Comparison of ENCODE assay signal across 1 cellular context in the genomic region with DNA sequence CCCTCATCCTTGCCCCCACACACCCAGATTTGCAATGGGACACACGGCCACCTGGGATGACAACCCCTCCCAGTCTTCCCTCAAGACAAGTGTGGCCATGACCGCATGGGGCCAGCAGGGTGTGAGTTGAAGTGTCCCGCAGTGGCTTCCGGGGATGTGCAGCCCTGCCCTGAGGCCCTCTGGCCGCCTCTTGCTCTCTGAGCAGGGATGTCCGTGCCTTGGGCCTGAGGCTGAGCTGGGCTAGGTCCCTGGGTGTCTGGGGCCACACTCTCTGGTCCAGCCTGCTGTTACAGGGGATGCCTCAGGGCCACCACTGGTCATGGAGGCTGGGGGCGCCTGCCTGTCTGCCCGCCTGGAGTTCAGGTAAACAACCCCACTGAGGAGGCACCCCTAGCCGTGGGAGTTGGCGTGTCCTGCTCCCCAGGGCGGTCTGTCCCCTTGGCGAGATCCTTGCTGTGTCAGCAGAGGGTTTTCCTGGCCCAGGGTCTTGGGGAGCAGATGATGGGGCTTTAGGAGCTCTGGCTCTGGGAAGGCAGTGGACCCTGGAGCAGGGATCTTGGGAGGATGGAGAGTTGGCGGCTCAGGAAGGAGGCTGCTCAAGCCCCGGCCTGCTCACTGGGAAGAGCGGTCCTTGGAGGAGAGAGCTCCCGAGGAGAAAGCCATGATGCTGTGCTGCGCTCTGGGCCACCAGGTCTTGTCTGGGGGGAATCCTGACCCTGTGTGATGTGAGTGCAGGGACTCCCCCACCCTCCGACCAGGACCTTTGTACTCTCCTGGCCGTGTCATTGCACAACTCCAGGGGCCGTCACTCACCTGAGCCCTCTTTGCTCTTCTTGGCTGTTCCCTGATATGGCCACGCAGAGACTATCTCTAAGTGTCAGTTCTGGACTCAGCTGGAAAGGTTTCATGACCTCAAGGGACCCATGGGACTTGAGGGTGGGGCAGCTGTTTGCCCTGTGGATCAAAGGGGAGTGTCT.
TF ChIP-seq lines count a peak whose summit lies in the region.

No MANE protein-coding gene starts in this region.

TF ChIP-seq in HepG2, 621 proteins besides CTCF, POLR2A, EP300 and RAD21 (continued from another document):
- TF ChIP-seq ZNF292 (CRISPR knock-in tag; IDR thresholded peaks at IDR 0.05; ENCODE audit: borderline replicate concordance, low read depth): no peak
- TF ChIP-seq ATAD3A (CRISPR knock-in tag; IDR thresholded peaks at IDR 0.05): no peak
- TF ChIP-seq, protein P1, sequence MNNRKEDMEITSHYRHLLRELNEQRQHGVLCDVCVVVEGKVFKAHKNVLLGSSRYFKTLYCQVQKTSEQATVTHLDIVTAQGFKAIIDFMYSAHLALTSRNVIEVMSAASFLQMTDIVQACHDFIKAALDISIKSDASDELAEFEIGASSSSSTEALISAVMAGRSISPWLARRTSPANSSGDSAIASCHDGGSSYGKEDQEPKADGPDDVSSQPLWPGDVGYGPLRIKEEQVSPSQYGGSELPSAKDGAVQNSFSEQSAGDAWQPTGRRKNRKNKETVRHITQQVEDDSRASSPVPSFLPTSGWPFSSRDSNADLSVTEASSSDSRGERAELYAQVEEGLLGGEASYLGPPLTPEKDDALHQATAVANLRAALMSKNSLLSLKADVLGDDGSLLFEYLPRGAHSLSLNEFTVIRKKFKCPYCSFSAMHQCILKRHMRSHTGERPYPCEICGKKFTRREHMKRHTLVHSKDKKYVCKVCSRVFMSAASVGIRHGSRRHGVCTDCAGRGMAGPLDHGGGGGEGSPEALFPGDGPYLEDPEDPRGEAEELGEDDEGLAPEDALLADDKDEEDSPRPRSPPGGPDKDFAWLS (CRISPR knock-in tag; IDR thresholded peaks at IDR 0.05; ENCODE audit: borderline replicate concordance): no peak
- TF ChIP-seq, protein P2, sequence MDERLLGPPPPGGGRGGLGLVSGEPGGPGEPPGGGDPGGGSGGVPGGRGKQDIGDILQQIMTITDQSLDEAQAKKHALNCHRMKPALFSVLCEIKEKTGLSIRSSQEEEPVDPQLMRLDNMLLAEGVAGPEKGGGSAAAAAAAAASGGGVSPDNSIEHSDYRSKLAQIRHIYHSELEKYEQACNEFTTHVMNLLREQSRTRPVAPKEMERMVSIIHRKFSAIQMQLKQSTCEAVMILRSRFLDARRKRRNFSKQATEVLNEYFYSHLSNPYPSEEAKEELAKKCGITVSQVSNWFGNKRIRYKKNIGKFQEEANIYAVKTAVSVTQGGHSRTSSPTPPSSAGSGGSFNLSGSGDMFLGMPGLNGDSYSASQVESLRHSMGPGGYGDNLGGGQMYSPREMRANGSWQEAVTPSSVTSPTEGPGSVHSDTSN (CRISPR knock-in tag; IDR thresholded peaks at IDR 0.05): peak; percentile 56
- no peak for TF ChIP-seq SOX6 (IDR thresholded peaks at IDR 0.05)
- no peak for TF ChIP-seq SOX6 (CRISPR knock-in tag; IDR thresholded peaks at IDR 0.05)
- TF ChIP-seq ZNF432 (CRISPR knock-in tag; IDR thresholded peaks at IDR 0.05; ENCODE audit: borderline replicate concordance): no peak
- no peak for TF ChIP-seq ZNF747 (CRISPR knock-in tag; IDR thresholded peaks at IDR 0.05; ENCODE audit: borderline replicate concordance)
- no peak for TF ChIP-seq ZNF891 (CRISPR knock-in tag; IDR thresholded peaks at IDR 0.05)
- no peak for TF ChIP-seq ATF7-NPFF (CRISPR knock-in tag; IDR thresholded peaks at IDR 0.05; ENCODE audit: low read depth)
- no peak for TF ChIP-seq ZNF746 (CRISPR knock-in tag; IDR thresholded peaks at IDR 0.05)
- no peak for TF ChIP-seq ZNF121 (CRISPR knock-in tag; IDR thresholded peaks at IDR 0.05)
- TF ChIP-seq, protein P3, sequence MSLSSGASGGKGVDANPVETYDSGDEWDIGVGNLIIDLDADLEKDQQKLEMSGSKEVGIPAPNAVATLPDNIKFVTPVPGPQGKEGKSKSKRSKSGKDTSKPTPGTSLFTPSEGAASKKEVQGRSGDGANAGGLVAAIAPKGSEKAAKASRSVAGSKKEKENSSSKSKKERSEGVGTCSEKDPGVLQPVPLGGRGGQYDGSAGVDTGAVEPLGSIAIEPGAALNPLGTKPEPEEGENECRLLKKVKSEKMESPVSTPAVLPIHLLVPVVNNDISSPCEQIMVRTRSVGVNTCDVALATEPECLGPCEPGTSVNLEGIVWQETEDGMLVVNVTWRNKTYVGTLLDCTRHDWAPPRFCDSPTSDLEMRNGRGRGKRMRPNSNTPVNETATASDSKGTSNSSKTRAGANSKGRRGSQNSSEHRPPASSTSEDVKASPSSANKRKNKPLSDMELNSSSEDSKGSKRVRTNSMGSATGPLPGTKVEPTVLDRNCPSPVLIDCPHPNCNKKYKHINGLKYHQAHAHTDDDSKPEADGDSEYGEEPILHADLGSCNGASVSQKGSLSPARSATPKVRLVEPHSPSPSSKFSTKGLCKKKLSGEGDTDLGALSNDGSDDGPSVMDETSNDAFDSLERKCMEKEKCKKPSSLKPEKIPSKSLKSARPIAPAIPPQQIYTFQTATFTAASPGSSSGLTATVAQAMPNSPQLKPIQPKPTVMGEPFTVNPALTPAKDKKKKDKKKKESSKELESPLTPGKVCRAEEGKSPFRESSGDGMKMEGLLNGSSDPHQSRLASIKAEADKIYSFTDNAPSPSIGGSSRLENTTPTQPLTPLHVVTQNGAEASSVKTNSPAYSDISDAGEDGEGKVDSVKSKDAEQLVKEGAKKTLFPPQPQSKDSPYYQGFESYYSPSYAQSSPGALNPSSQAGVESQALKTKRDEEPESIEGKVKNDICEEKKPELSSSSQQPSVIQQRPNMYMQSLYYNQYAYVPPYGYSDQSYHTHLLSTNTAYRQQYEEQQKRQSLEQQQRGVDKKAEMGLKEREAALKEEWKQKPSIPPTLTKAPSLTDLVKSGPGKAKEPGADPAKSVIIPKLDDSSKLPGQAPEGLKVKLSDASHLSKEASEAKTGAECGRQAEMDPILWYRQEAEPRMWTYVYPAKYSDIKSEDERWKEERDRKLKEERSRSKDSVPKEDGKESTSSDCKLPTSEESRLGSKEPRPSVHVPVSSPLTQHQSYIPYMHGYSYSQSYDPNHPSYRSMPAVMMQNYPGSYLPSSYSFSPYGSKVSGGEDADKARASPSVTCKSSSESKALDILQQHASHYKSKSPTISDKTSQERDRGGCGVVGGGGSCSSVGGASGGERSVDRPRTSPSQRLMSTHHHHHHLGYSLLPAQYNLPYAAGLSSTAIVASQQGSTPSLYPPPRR (CRISPR knock-in tag; IDR thresholded peaks at IDR 0.05; ENCODE audit: borderline replicate concordance): no peak
- TF ChIP-seq, protein P4, sequence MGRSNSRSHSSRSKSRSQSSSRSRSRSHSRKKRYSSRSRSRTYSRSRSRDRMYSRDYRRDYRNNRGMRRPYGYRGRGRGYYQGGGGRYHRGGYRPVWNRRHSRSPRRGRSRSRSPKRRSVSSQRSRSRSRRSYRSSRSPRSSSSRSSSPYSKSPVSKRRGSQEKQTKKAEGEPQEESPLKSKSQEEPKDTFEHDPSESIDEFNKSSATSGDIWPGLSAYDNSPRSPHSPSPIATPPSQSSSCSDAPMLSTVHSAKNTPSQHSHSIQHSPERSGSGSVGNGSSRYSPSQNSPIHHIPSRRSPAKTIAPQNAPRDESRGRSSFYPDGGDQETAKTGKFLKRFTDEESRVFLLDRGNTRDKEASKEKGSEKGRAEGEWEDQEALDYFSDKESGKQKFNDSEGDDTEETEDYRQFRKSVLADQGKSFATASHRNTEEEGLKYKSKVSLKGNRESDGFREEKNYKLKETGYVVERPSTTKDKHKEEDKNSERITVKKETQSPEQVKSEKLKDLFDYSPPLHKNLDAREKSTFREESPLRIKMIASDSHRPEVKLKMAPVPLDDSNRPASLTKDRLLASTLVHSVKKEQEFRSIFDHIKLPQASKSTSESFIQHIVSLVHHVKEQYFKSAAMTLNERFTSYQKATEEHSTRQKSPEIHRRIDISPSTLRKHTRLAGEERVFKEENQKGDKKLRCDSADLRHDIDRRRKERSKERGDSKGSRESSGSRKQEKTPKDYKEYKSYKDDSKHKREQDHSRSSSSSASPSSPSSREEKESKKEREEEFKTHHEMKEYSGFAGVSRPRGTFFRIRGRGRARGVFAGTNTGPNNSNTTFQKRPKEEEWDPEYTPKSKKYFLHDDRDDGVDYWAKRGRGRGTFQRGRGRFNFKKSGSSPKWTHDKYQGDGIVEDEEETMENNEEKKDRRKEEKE (IDR thresholded peaks at IDR 0.05): no peak
- no peak for TF ChIP-seq ZNF788 (CRISPR knock-in tag; IDR thresholded peaks at IDR 0.05; ENCODE audit: borderline replicate concordance)
- TF ChIP-seq DR1 (CRISPR knock-in tag; IDR thresholded peaks at IDR 0.05): no peak
- TF ChIP-seq, protein P5, sequence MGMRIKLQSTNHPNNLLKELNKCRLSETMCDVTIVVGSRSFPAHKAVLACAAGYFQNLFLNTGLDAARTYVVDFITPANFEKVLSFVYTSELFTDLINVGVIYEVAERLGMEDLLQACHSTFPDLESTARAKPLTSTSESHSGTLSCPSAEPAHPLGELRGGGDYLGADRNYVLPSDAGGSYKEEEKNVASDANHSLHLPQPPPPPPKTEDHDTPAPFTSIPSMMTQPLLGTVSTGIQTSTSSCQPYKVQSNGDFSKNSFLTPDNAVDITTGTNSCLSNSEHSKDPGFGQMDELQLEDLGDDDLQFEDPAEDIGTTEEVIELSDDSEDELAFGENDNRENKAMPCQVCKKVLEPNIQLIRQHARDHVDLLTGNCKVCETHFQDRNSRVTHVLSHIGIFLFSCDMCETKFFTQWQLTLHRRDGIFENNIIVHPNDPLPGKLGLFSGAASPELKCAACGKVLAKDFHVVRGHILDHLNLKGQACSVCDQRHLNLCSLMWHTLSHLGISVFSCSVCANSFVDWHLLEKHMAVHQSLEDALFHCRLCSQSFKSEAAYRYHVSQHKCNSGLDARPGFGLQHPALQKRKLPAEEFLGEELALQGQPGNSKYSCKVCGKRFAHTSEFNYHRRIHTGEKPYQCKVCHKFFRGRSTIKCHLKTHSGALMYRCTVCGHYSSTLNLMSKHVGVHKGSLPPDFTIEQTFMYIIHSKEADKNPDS (CRISPR knock-in tag; IDR thresholded peaks at IDR 0.05): no peak
- TF ChIP-seq, protein P6, sequence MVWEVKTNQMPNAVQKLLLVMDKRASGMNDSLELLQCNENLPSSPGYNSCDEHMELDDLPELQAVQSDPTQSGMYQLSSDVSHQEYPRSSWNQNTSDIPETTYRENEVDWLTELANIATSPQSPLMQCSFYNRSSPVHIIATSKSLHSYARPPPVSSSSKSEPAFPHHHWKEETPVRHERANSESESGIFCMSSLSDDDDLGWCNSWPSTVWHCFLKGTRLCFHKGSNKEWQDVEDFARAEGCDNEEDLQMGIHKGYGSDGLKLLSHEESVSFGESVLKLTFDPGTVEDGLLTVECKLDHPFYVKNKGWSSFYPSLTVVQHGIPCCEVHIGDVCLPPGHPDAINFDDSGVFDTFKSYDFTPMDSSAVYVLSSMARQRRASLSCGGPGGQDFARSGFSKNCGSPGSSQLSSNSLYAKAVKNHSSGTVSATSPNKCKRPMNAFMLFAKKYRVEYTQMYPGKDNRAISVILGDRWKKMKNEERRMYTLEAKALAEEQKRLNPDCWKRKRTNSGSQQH (CRISPR knock-in tag; IDR thresholded peaks at IDR 0.05; ENCODE audit: low read depth): no peak
